Comparison of ENCODE assay signal across 1 cellular context in the genomic region with DNA sequence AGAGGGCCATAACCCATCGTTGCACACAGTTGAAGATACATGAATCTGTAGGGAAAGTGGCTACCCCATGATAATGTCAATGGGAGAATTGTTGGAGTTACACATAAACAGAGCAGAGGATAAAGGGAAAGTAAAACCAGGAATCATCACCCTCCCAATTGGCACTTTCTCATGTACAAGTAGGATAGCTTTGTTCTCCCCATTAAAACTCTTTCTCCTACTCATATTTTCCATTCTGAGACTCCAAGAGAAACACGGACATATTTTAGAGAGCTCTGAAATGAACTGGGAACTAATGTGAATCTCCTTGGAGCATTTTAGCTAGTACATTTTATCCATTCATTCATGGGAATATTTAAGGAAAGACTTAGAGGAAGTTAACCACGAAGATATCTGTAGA.
TF ChIP-seq lines count a peak whose summit lies in the region.

No MANE protein-coding gene starts in this region.

TF ChIP-seq in H1, 55 proteins besides CTCF, POLR2A, EP300 and RAD21:
- TF ChIP-seq SP1 (IDR thresholded peaks at IDR 0.05; ENCODE audit: low read depth, low read length) (no peak), SIN3A (conservative IDR thresholded peaks at IDR 0.05 in 1 of 2, IDR thresholded peaks at IDR 0.05 in 1 of 2; ENCODE audit: low read depth in 1 of 2, low read length in 2 of 2) (no peak), NRF1 (IDR thresholded peaks at IDR 0.05; ENCODE audit: low read depth, low read length) (no peak), NANOG (IDR thresholded peaks at IDR 0.05; ENCODE audit: insufficient read depth, low read depth, low read length, poor library complexity, severe bottlenecking) (no peak), POU5F1 (IDR thresholded peaks at IDR 0.05; ENCODE audit: low read depth, low read length) (no peak), TAF1 (IDR thresholded peaks at IDR 0.05; ENCODE audit: low read depth, low read length) (no peak), HDAC6 (IDR thresholded peaks at IDR 0.05; ENCODE audit: low read depth, low read length) (no peak), RBBP5 (IDR thresholded peaks at IDR 0.05; ENCODE audit: borderline replicate concordance, low read depth, low read length) (no peak), KDM5A (IDR thresholded peaks at IDR 0.05; ENCODE audit: low read length) (no peak), CHD2 (IDR thresholded peaks at IDR 0.05; ENCODE audit: low read length) (no peak), KDM1A (IDR thresholded peaks at IDR 0.05; ENCODE audit: borderline replicate concordance, low read length) (no peak), CREB1 (IDR thresholded peaks at IDR 0.05) (no peak), RNF2 (IDR thresholded peaks at IDR 0.05; ENCODE audit: borderline replicate concordance, low read depth, low read length, missing control alignments, poor library complexity, severe bottlenecking) (no peak), JUN (IDR thresholded peaks at IDR 0.05; ENCODE audit: low read depth, low read length) (no peak), SIRT6 (IDR thresholded peaks at IDR 0.05; ENCODE audit: low read length) (no peak), SIX5 (IDR thresholded peaks at IDR 0.05; ENCODE audit: low read depth, low read length) (no peak), HDAC2 (IDR thresholded peaks at IDR 0.05; ENCODE audit: borderline replicate concordance in 1 of 2, low read depth in 2 of 2, low read length in 2 of 2) (no peak)
- TF ChIP-seq, protein P1, sequence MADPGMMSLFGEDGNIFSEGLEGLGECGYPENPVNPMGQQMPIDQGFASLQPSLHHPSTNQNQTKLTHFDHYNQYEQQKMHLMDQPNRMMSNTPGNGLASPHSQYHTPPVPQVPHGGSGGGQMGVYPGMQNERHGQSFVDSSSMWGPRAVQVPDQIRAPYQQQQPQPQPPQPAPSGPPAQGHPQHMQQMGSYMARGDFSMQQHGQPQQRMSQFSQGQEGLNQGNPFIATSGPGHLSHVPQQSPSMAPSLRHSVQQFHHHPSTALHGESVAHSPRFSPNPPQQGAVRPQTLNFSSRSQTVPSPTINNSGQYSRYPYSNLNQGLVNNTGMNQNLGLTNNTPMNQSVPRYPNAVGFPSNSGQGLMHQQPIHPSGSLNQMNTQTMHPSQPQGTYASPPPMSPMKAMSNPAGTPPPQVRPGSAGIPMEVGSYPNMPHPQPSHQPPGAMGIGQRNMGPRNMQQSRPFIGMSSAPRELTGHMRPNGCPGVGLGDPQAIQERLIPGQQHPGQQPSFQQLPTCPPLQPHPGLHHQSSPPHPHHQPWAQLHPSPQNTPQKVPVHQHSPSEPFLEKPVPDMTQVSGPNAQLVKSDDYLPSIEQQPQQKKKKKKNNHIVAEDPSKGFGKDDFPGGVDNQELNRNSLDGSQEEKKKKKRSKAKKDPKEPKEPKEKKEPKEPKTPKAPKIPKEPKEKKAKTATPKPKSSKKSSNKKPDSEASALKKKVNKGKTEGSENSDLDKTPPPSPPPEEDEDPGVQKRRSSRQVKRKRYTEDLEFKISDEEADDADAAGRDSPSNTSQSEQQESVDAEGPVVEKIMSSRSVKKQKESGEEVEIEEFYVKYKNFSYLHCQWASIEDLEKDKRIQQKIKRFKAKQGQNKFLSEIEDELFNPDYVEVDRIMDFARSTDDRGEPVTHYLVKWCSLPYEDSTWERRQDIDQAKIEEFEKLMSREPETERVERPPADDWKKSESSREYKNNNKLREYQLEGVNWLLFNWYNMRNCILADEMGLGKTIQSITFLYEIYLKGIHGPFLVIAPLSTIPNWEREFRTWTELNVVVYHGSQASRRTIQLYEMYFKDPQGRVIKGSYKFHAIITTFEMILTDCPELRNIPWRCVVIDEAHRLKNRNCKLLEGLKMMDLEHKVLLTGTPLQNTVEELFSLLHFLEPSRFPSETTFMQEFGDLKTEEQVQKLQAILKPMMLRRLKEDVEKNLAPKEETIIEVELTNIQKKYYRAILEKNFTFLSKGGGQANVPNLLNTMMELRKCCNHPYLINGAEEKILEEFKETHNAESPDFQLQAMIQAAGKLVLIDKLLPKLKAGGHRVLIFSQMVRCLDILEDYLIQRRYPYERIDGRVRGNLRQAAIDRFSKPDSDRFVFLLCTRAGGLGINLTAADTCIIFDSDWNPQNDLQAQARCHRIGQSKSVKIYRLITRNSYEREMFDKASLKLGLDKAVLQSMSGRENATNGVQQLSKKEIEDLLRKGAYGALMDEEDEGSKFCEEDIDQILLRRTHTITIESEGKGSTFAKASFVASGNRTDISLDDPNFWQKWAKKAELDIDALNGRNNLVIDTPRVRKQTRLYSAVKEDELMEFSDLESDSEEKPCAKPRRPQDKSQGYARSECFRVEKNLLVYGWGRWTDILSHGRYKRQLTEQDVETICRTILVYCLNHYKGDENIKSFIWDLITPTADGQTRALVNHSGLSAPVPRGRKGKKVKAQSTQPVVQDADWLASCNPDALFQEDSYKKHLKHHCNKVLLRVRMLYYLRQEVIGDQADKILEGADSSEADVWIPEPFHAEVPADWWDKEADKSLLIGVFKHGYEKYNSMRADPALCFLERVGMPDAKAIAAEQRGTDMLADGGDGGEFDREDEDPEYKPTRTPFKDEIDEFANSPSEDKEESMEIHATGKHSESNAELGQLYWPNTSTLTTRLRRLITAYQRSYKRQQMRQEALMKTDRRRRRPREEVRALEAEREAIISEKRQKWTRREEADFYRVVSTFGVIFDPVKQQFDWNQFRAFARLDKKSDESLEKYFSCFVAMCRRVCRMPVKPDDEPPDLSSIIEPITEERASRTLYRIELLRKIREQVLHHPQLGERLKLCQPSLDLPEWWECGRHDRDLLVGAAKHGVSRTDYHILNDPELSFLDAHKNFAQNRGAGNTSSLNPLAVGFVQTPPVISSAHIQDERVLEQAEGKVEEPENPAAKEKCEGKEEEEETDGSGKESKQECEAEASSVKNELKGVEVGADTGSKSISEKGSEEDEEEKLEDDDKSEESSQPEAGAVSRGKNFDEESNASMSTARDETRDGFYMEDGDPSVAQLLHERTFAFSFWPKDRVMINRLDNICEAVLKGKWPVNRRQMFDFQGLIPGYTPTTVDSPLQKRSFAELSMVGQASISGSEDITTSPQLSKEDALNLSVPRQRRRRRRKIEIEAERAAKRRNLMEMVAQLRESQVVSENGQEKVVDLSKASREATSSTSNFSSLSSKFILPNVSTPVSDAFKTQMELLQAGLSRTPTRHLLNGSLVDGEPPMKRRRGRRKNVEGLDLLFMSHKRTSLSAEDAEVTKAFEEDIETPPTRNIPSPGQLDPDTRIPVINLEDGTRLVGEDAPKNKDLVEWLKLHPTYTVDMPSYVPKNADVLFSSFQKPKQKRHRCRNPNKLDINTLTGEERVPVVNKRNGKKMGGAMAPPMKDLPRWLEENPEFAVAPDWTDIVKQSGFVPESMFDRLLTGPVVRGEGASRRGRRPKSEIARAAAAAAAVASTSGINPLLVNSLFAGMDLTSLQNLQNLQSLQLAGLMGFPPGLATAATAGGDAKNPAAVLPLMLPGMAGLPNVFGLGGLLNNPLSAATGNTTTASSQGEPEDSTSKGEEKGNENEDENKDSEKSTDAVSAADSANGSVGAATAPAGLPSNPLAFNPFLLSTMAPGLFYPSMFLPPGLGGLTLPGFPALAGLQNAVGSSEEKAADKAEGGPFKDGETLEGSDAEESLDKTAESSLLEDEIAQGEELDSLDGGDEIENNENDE (IDR thresholded peaks at IDR 0.05; ENCODE audit: insufficient replicate concordance, low read length): no peak
- TF ChIP-seq, protein P2, sequence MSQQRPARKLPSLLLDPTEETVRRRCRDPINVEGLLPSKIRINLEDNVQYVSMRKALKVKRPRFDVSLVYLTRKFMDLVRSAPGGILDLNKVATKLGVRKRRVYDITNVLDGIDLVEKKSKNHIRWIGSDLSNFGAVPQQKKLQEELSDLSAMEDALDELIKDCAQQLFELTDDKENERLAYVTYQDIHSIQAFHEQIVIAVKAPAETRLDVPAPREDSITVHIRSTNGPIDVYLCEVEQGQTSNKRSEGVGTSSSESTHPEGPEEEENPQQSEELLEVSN (IDR thresholded peaks at IDR 0.05): no peak
